In the genomic region with DNA sequence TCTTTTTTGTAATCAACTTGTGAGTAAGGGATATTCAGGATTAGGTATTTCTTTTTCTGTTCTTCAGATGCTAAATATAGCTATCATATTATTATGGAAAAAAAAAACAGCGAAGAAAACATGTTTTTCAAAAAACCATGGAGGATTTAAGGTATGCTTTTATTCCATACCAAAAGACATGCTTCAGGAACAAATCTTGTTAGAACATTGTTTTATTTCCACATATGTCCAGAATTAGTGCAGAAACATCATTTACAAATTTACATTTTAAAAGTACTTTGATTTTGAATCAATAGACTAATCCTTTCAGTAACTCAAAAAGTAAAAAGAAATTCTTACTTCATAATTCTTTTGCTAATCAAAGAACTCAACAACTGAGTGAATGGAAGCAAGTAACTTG, we compare ENCODE assay signal across 35 cellular contexts.
"Had no signal": no experiment of that assay in that cellular context is flagged by ENCODE, and none has a peak within 500 bp of the region (broad histone marks: within the 10 kb centered on the region; RNA-seq: fewer than 3 reads in every experiment).

No MANE protein-coding gene starts in this region.

- H3K9me3 ChIP-seq: MG63 had no signal

- H3K27ac ChIP-seq: KMS-11 had no signal

- H3K4me3 ChIP-seq: MG63 had no signal

- DNase-seq: Karpas-422, Kasumi-1, MG63, MM.1S, MV-4-11, NCI-H1048, NCI-H1092, NCI-H1092 treated with DMSO at 0.1 percent for 48 hours, NCI-H1105, NCI-H1105 treated with DMSO at 0.1 percent for 48 hours, NCI-H1417, NCI-H1417 treated with DMSO at 0.1 percent for 48 hours, NCI-H1436, NCI-H1436 treated with DMSO at 0.1 percent for 48 hours, NCI-H146, NCI-H1694, NCI-H1694 treated with DMSO at 0.1 percent for 48 hours, NCI-H187, NCI-H187 treated with DMSO at 0.1 percent for 48 hours, NCI-H1930, NCI-H2029, NCI-H2029 treated with DMSO at 0.1 percent for 48 hours, NCI-H2081, NCI-H2081 treated with DMSO at 0.1 percent for 48 hours, NCI-H2107, NCI-H2171, NCI-H2171 treated with DMSO at 0.1 percent for 48 hours, NCI-H2227 treated with DMSO at 0.1 percent for 48 hours, NCI-H226, NCI-H345, NCI-H446, NCI-H446 treated with DMSO at 0.1 percent for 48 hours, NCI-H510A, NCI-H510A treated with DMSO at 0.1 percent for 48 hours had no signal

- H3K36me3 ChIP-seq: MG63 had no signal

- H3K9ac ChIP-seq: KMS-11 had no signal

- H3K27me3 ChIP-seq: MG63 had no signal
